ENCODE assay signal across 1 cellular context in the genomic region with DNA sequence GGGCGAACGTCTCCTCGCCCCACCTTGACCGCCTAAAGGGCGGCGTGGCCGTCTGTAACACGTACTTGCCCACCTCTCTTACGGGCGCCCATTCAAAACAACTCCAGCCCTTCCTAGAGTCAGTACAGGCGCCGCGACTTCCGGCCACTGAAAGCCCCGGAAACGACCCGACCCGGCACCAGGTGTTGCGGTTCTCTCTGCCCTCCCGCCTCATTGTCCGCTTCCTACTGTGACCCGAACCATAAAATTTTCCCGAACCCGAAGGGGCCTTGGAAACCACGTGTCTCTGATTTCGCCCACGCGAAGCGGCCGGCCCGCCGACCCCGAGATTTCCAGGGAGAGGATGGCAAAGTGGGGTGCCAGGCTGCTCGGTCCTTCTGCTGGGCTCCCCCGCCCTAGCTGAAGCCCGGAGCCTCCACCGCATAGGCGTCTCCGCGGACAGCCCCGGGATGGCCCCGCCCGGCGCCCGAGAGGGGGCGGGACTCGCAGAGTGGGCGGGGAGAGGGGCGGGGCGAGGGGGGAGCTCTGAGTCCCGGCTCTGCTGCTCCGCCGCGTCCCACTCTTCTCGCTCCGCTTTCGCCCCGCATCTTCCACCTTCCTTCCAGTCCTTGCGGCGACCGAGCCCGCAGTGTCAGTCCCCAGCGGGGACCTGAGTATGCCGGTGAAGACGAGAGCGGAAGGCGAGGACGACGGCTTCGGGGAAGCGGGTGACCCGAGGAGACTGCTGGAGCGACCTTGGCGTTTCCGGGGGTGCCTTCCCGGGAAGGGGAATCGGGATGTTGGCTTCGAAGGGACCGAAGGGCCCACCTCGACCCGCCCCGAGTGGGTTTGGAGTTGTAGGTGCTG.
TF ChIP-seq lines count a peak whose summit lies in the region.

No MANE protein-coding gene starts in this region.

TF ChIP-seq in HepG2, 621 proteins besides CTCF, POLR2A, EP300 and RAD21 (continued from another document and continues in another):
- peak; percentile 58; the same call in 1 of the 2 replicates for TF ChIP-seq HDAC1 (CRISPR knock-in tag; IDR thresholded peaks at IDR 0.05)
- peak; percentile 69; the same call in 1 of the 2 replicates for TF ChIP-seq GATAD2A (CRISPR knock-in tag; IDR thresholded peaks at IDR 0.05)
- TF ChIP-seq, protein P1, sequence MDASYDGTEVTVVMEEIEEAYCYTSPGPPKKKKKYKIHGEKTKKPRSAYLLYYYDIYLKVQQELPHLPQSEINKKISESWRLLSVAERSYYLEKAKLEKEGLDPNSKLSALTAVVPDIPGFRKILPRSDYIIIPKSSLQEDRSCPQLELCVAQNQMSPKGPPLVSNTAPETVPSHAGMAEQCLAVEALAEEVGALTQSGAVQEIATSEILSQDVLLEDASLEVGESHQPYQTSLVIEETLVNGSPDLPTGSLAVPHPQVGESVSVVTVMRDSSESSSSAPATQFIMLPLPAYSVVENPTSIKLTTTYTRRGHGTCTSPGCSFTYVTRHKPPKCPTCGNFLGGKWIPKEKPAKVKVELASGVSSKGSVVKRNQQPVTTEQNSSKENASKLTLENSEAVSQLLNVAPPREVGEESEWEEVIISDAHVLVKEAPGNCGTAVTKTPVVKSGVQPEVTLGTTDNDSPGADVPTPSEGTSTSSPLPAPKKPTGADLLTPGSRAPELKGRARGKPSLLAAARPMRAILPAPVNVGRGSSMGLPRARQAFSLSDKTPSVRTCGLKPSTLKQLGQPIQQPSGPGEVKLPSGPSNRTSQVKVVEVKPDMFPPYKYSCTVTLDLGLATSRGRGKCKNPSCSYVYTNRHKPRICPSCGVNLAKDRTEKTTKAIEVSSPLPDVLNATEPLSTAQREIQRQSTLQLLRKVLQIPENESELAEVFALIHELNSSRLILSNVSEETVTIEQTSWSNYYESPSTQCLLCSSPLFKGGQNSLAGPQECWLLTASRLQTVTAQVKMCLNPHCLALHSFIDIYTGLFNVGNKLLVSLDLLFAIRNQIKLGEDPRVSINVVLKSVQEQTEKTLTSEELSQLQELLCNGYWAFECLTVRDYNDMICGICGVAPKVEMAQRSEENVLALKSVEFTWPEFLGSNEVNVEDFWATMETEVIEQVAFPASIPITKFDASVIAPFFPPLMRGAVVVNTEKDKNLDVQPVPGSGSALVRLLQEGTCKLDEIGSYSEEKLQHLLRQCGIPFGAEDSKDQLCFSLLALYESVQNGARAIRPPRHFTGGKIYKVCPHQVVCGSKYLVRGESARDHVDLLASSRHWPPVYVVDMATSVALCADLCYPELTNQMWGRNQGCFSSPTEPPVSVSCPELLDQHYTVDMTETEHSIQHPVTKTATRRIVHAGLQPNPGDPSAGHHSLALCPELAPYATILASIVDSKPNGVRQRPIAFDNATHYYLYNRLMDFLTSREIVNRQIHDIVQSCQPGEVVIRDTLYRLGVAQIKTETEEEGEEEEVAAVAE (CRISPR knock-in tag; IDR thresholded peaks at IDR 0.05; ENCODE audit: borderline replicate concordance) = 0 out of 2 replicates have a peak, but pooled peaks have one; percentile 18
- peak; percentile 6; the same call in 1 of the 2 replicates for TF ChIP-seq FOXA3 (CRISPR knock-in tag; IDR thresholded peaks at IDR 0.05)
- TF ChIP-seq, protein P2, sequence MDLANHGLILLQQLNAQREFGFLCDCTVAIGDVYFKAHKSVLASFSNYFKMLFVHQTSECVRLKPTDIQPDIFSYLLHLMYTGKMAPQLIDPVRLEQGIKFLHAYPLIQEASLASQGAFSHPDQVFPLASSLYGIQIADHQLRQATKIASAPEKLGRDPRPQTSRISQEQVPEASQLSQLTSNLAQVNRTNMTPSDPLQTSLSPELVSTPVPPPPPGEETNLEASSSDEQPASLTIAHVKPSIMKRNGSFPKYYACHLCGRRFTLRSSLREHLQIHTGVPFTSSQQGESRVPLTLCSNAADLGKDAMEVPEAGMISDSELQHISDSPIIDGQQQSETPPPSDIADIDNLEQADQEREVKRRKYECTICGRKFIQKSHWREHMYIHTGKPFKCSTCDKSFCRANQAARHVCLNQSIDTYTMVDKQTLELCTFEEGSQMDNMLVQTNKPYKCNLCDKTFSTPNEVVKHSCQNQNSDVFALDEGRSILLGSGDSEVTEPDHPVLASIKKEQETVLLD (CRISPR knock-in tag; IDR thresholded peaks at IDR 0.05; ENCODE audit: low read depth) = no peak
- TF ChIP-seq FOXO1 (CRISPR knock-in tag; IDR thresholded peaks at IDR 0.05) = 0 out of 2 replicates have a peak, but pooled peaks have one; percentile 38
- TF ChIP-seq RXRA (CRISPR knock-in tag; IDR thresholded peaks at IDR 0.05) = peak; percentile 39; the same call in 1 of the 2 replicates
- TF ChIP-seq TBX2 (CRISPR knock-in tag; IDR thresholded peaks at IDR 0.05; ENCODE audit: borderline replicate concordance) = peak; percentile 44; the same call in 1 of the 2 replicates
- TF ChIP-seq, protein P3, sequence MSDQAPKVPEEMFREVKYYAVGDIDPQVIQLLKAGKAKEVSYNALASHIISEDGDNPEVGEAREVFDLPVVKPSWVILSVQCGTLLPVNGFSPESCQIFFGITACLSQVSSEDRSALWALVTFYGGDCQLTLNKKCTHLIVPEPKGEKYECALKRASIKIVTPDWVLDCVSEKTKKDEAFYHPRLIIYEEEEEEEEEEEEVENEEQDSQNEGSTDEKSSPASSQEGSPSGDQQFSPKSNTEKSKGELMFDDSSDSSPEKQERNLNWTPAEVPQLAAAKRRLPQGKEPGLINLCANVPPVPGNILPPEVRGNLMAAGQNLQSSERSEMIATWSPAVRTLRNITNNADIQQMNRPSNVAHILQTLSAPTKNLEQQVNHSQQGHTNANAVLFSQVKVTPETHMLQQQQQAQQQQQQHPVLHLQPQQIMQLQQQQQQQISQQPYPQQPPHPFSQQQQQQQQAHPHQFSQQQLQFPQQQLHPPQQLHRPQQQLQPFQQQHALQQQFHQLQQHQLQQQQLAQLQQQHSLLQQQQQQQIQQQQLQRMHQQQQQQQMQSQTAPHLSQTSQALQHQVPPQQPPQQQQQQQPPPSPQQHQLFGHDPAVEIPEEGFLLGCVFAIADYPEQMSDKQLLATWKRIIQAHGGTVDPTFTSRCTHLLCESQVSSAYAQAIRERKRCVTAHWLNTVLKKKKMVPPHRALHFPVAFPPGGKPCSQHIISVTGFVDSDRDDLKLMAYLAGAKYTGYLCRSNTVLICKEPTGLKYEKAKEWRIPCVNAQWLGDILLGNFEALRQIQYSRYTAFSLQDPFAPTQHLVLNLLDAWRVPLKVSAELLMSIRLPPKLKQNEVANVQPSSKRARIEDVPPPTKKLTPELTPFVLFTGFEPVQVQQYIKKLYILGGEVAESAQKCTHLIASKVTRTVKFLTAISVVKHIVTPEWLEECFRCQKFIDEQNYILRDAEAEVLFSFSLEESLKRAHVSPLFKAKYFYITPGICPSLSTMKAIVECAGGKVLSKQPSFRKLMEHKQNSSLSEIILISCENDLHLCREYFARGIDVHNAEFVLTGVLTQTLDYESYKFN (CRISPR knock-in tag; conservative IDR thresholded peaks at IDR 0.05) = peak; percentile 24
- TF ChIP-seq, protein P4, sequence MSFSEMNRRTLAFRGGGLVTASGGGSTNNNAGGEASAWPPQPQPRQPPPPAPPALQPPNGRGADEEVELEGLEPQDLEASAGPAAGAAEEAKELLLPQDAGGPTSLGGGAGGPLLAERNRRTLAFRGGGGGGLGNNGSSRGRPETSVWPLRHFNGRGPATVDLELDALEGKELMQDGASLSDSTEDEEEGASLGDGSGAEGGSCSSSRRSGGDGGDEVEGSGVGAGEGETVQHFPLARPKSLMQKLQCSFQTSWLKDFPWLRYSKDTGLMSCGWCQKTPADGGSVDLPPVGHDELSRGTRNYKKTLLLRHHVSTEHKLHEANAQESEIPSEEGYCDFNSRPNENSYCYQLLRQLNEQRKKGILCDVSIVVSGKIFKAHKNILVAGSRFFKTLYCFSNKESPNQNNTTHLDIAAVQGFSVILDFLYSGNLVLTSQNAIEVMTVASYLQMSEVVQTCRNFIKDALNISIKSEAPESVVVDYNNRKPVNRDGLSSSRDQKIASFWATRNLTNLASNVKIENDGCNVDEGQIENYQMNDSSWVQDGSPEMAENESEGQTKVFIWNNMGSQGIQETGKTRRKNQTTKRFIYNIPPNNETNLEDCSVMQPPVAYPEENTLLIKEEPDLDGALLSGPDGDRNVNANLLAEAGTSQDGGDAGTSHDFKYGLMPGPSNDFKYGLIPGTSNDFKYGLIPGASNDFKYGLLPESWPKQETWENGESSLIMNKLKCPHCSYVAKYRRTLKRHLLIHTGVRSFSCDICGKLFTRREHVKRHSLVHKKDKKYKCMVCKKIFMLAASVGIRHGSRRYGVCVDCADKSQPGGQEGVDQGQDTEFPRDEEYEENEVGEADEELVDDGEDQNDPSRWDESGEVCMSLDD (CRISPR knock-in tag; IDR thresholded peaks at IDR 0.05; ENCODE audit: borderline replicate concordance) = no peak
- TF ChIP-seq, protein P5, sequence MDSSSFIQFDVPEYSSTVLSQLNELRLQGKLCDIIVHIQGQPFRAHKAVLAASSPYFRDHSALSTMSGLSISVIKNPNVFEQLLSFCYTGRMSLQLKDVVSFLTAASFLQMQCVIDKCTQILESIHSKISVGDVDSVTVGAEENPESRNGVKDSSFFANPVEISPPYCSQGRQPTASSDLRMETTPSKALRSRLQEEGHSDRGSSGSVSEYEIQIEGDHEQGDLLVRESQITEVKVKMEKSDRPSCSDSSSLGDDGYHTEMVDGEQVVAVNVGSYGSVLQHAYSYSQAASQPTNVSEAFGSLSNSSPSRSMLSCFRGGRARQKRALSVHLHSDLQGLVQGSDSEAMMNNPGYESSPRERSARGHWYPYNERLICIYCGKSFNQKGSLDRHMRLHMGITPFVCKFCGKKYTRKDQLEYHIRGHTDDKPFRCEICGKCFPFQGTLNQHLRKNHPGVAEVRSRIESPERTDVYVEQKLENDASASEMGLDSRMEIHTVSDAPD (CRISPR knock-in tag; IDR thresholded peaks at IDR 0.05) = no peak
- peak; percentile 63; the same call in 1 of the 2 replicates for TF ChIP-seq ZNF724P (CRISPR knock-in tag; IDR thresholded peaks at IDR 0.05; ENCODE audit: borderline replicate concordance)
- TF ChIP-seq XBP1 (CRISPR knock-in tag; IDR thresholded peaks at IDR 0.05) = peak; percentile 27; the same call in 1 of the 2 replicates
- TF ChIP-seq ZNF274 (CRISPR knock-in tag; IDR thresholded peaks at IDR 0.05) = no peak
- TF ChIP-seq ZC3H13 (CRISPR knock-in tag; IDR thresholded peaks at IDR 0.05) = peak; percentile 53; the same call in 1 of the 2 replicates
- TF ChIP-seq, protein P6, sequence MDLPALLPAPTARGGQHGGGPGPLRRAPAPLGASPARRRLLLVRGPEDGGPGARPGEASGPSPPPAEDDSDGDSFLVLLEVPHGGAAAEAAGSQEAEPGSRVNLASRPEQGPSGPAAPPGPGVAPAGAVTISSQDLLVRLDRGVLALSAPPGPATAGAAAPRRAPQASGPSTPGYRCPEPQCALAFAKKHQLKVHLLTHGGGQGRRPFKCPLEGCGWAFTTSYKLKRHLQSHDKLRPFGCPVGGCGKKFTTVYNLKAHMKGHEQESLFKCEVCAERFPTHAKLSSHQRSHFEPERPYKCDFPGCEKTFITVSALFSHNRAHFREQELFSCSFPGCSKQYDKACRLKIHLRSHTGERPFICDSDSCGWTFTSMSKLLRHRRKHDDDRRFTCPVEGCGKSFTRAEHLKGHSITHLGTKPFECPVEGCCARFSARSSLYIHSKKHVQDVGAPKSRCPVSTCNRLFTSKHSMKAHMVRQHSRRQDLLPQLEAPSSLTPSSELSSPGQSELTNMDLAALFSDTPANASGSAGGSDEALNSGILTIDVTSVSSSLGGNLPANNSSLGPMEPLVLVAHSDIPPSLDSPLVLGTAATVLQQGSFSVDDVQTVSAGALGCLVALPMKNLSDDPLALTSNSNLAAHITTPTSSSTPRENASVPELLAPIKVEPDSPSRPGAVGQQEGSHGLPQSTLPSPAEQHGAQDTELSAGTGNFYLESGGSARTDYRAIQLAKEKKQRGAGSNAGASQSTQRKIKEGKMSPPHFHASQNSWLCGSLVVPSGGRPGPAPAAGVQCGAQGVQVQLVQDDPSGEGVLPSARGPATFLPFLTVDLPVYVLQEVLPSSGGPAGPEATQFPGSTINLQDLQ (CRISPR knock-in tag; IDR thresholded peaks at IDR 0.05) = no peak
- TF ChIP-seq ZNF343 (CRISPR knock-in tag; IDR thresholded peaks at IDR 0.05) = no peak; the same call in 1 of the 2 replicates
- TF ChIP-seq ZNF589 (CRISPR knock-in tag; conservative IDR thresholded peaks at IDR 0.05) = no peak
- no peak for TF ChIP-seq MTF1 (CRISPR knock-in tag; IDR thresholded peaks at IDR 0.05)
- peak; percentile 51 for TF ChIP-seq ZNF543 (CRISPR knock-in tag; IDR thresholded peaks at IDR 0.05)
- TF ChIP-seq MIXL1 (CRISPR knock-in tag; IDR thresholded peaks at IDR 0.05) = peak; percentile 47; the same call in 1 of the 2 replicates
- TF ChIP-seq, protein P7, sequence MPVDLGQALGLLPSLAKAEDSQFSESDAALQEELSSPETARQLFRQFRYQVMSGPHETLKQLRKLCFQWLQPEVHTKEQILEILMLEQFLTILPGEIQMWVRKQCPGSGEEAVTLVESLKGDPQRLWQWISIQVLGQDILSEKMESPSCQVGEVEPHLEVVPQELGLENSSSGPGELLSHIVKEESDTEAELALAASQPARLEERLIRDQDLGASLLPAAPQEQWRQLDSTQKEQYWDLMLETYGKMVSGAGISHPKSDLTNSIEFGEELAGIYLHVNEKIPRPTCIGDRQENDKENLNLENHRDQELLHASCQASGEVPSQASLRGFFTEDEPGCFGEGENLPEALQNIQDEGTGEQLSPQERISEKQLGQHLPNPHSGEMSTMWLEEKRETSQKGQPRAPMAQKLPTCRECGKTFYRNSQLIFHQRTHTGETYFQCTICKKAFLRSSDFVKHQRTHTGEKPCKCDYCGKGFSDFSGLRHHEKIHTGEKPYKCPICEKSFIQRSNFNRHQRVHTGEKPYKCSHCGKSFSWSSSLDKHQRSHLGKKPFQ (CRISPR knock-in tag; IDR thresholded peaks at IDR 0.05; ENCODE audit: insufficient replicate concordance) = no peak
- peak; percentile 79 for TF ChIP-seq ELF1 (CRISPR knock-in tag; IDR thresholded peaks at IDR 0.05)
- TF ChIP-seq, protein P8, sequence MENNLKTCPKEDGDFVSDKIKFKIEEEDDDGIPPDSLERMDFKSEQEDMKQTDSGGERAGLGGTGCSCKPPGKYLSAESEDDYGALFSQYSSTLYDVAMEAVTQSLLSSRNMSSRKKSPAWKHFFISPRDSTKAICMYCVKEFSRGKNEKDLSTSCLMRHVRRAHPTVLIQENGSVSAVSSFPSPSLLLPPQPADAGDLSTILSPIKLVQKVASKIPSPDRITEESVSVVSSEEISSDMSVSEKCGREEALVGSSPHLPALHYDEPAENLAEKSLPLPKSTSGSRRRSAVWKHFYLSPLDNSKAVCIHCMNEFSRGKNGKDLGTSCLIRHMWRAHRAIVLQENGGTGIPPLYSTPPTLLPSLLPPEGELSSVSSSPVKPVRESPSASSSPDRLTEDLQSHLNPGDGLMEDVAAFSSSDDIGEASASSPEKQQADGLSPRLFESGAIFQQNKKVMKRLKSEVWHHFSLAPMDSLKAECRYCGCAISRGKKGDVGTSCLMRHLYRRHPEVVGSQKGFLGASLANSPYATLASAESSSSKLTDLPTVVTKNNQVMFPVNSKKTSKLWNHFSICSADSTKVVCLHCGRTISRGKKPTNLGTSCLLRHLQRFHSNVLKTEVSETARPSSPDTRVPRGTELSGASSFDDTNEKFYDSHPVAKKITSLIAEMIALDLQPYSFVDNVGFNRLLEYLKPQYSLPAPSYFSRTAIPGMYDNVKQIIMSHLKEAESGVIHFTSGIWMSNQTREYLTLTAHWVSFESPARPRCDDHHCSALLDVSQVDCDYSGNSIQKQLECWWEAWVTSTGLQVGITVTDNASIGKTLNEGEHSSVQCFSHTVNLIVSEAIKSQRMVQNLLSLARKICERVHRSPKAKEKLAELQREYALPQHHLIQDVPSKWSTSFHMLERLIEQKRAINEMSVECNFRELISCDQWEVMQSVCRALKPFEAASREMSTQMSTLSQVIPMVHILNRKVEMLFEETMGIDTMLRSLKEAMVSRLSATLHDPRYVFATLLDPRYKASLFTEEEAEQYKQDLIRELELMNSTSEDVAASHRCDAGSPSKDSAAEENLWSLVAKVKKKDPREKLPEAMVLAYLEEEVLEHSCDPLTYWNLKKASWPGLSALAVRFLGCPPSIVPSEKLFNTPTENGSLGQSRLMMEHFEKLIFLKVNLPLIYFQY (CRISPR knock-in tag; IDR thresholded peaks at IDR 0.05; ENCODE audit: borderline replicate concordance) = 0 out of 2 replicates have a peak, but pooled peaks have one; percentile 63
- 0 out of 2 replicates have a peak, but pooled peaks have one; percentile 42 for TF ChIP-seq ZNF547 (CRISPR knock-in tag; IDR thresholded peaks at IDR 0.05)
- 0 out of 2 replicates have a peak, but pooled peaks have one; percentile 27 for TF ChIP-seq HOXD1 (CRISPR knock-in tag; IDR thresholded peaks at IDR 0.05)
